Comparison of ENCODE assay signal across 8 cellular contexts in genomic region chr2:41853427-41854191, GRCh38.
DNase-seq lines count a peak whose midpoint lies in the region; ATAC-seq and TF ChIP-seq lines count a peak whose summit lies in the region.

No MANE protein-coding gene starts in this region.

- TF ChIP-seq CTCF in VCaP (conservative IDR thresholded peaks at IDR 0.05) (peak; percentile 77), heart right ventricle (IDR thresholded peaks at IDR 0.05) (peak; percentile 51 to 80 (median 72))

- H3K4me3 ChIP-seq in heart right ventricle: no peak overlapping the region

- H3K4me1 Mint-ChIP-seq in activated CD4-positive, alpha-beta T cell treated with anti-CD3 and anti-CD28 coated beads, Interleukin-2, amount 10 ng/mL, durations not matched to agents 7 days and 5 days: no peaks in the 10 kb centered on the region

- POLR2A ChIA-PET in activated CD4-positive, alpha-beta T cell treated with anti-CD3 and anti-CD28 coated beads, Interleukin-2, amount 10 ng/mL, durations not matched to agents 7 days and 5 days (lab: Charles Lee): no interaction called here

- H3K27me3 ChIP-seq in heart right ventricle: peaks cover 0 to 13% (median 4%) of the 10 kb centered on the region in 7 donors

- CTCF ChIA-PET in activated CD4-positive, alpha-beta T cell treated with anti-CD3 and anti-CD28 coated beads, Interleukin-2, amount 10 ng/mL, durations not matched to agents 7 days and 5 days (lab: Charles Lee): interaction anchor here (1.0 to 2.0 kb wide), 10 partner anchors 8 to 233 kb away, joined by 3 to 11 read pairs (median 4); no protein-coding TSS in a partner anchor

- no peaks in the 10 kb centered on the region for H3K36me3 Mint-ChIP-seq in activated CD4-positive, alpha-beta T cell treated with anti-CD3 and anti-CD28 coated beads, Interleukin-2, amount 10 ng/mL, durations not matched to agents 7 days and 5 days (ENCODE audit: low read depth)

- intact Hi-C loops in heart right ventricle (cut with DNase I): loop anchor here in 9 of 10 donors (1.0 to 10.0 kb wide), 4 partner anchors 233 to 471 kb away; no protein-coding TSS in a partner anchor
- intact Hi-C loops in sciatic nerve (cut with DNase I): no loop called here

- peak; percentile 21 for DNase-seq in activated CD4-positive, alpha-beta T cell treated with anti-CD3 and anti-CD28 coated beads, Interleukin-2, amount 10 ng/mL, durations not matched to agents 7 days and 5 days
- DNase-seq in activated CD4-positive, alpha-beta T cell treated with anti-CD3 and anti-CD28 coated beads, Interleukin-2, amount 50 U/mL, for 1 hour: no peak
- DNase-seq in NAMALWA (ENCODE audit: low spot score) (peak; percentile 22), heart right ventricle (peak in 1 of 2 donors; percentile 39), sciatic nerve (ENCODE audit: low spot score) (peak; percentile 77)

- H3K36me3 ChIP-seq in heart right ventricle: no peaks in the 10 kb centered on the region

- no peak overlapping the region for H3K27ac Mint-ChIP-seq in activated CD4-positive, alpha-beta T cell treated with anti-CD3 and anti-CD28 coated beads, Interleukin-2, amount 10 ng/mL, durations not matched to agents 7 days and 5 days

- no peaks in the 10 kb centered on the region for H3K9me3 Mint-ChIP-seq in activated CD4-positive, alpha-beta T cell treated with anti-CD3 and anti-CD28 coated beads, Interleukin-2, amount 10 ng/mL, durations not matched to agents 7 days and 5 days

- ATAC-seq in heart right ventricle: peak in 2 of 8 donors; percentile 11 to 27
- peak; percentile 57 for ATAC-seq in sciatic nerve
- ATAC-seq in GM19351 (IDR thresholded peaks at IDR 0.05; ENCODE audit: unreplicated experiment): no peak
- ATAC-seq in HG03460 (IDR thresholded peaks at IDR 0.05; ENCODE audit: unreplicated experiment): no peak

- H3K9me3 ChIP-seq in heart right ventricle: no peaks in the 10 kb centered on the region

- peaks cover 9% of the 10 kb centered on the region for H3K27me3 Mint-ChIP-seq in activated CD4-positive, alpha-beta T cell treated with anti-CD3 and anti-CD28 coated beads, Interleukin-2, amount 10 ng/mL, durations not matched to agents 7 days and 5 days

- no peak overlapping the region for H3K4me3 Mint-ChIP-seq in activated CD4-positive, alpha-beta T cell treated with anti-CD3 and anti-CD28 coated beads, Interleukin-2, amount 10 ng/mL, durations not matched to agents 7 days and 5 days

- WGBS in heart right ventricle, 2 donors: 8 to 14% methylated on average over 8 of the region's 8 CpGs

- no peaks in the 10 kb centered on the region for H3K4me1 ChIP-seq in heart right ventricle

- H3K27ac ChIP-seq in VCaP: no peak overlapping the region
- no peak overlapping the region for H3K27ac ChIP-seq in heart right ventricle
